In the genomic region with DNA sequence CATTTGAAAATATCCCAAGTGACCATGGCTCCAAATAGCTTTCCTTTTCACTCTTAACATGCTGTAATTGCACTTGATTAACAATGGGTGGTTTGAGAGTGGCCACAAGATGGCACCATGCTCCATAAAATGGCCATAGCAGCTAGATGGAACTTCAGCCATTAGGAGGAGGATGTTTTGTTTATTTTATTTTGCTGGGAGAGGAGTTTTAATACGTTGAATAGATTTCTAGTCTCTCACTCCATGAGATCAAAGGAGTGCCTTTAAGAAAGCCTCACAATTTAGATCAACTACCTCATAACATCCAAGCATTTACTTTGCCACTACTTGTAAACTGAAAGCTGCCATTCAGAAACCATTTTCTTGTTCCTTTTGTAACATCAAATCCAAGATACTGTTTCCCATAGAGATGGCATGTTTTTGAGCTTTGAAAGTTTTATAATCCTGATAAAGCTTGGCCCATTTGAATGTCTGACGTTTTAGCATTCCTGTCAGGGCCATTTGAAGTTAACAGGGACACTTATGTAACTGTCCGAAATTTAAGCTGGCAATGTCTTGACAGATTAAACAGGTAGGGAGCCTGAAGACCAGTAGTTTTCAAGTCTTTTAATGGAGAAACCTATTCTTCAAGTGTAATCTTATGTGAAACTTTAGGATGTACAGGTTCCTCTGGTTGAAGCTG, we compare ENCODE assay signal across 8 cellular contexts. TPM values are rescaled to one million over a fixed set of nuclear protein-coding genes. Genes with fewer than 3 reads are reported as not detected.
DNase-seq lines count a peak whose midpoint lies in the region; ATAC-seq and TF ChIP-seq lines count a peak whose summit lies in the region.

No MANE protein-coding gene starts in this region.

- H3K79me2 ChIP-seq in OCI-LY3 (ENCODE audit: low read length), result peaks cover 96% of the 10 kb centered on the region
- H3K79me2 ChIP-seq in neural progenitor cell (ENCODE audit: low read depth), result peaks cover 72% of the 10 kb centered on the region

- no peak overlapping the region for H2AK5ac ChIP-seq in IMR-90 (ENCODE audit: low read depth, low read length)

- H3K9ac ChIP-seq in IMR-90 (ENCODE audit: low read depth, low read length) (no peak overlapping the region; the same call in 1 of the 2 replicates), OCI-LY3 (ENCODE audit: low read length) (no peak overlapping the region), neural progenitor cell (no peak overlapping the region)

- no peak overlapping the region for H3K4me3 Mint-ChIP-seq in CD8-positive, alpha-beta T cell
- H3K4me3 Mint-ChIP-seq in neural progenitor cell (no peak overlapping the region), type B pancreatic cell (peak overlapping the region; percentile 59)

- H3K4me1 ChIP-seq in CD8-positive, alpha-beta T cell (ENCODE audit: insufficient read depth, low read length), result peaks cover 7% of the 10 kb centered on the region
- H3K4me1 ChIP-seq in IMR-90 (ENCODE audit: control insufficient read depth, insufficient read depth, low read length) (peaks cover 6% of the 10 kb centered on the region), OCI-LY3 (ENCODE audit: low read length) (peaks cover 35% of the 10 kb centered on the region), neural progenitor cell (peaks cover 13% of the 10 kb centered on the region)

- peak overlapping the region; percentile 7 for H2BK5ac ChIP-seq in IMR-90 (ENCODE audit: low read depth, low read length, poor library complexity, severe bottlenecking)

- H3K23ac ChIP-seq in IMR-90 (ENCODE audit: low read depth, low read length), result no peak overlapping the region

- H3K4me3 ChIP-seq in CD8-positive, alpha-beta T cell (ENCODE audit: low read depth, low read length), result no peak overlapping the region
- H3K4me3 ChIP-seq in IMR-90 (ENCODE audit: insufficient read depth, low read depth, low read length) (no peak overlapping the region), OCI-LY3 (ENCODE audit: low read length) (no peak overlapping the region), neural progenitor cell (no peak overlapping the region)

- in situ Hi-C loops in IMR-90 (cut with MboI; ENCODE audit: low sequenced_read_pairs), result loop anchor here (5.0 to 10.0 kb wide), 2 partner anchors 155 to 307 kb away; a partner anchor contains a TSS

- CTCF ChIA-PET in CD8-positive, alpha-beta T cell (lab: Charles Lee), result interaction anchor here (0.6 to 7.2 kb wide), 54 partner anchors 7 to 580 kb away, joined by 3 to 99 read pairs (median 5); a partner anchor contains a TSS
- CTCF ChIA-PET in IMR-90 (lab: Yijun Ruan, JAX), result interaction anchor here (0.6 to 3.6 kb wide), 19 partner anchors 10 to 310 kb away, joined by 3 to 27 read pairs (median 4); a partner anchor contains a TSS

- no peak overlapping the region for H3K4ac ChIP-seq in IMR-90 (ENCODE audit: low read depth, low read length)

- H3F3A ChIP-seq in neural progenitor cell (ENCODE audit: low read depth), result peaks cover 83% of the 10 kb centered on the region

- H3K27ac ChIP-seq in CD8-positive, alpha-beta T cell (ENCODE audit: low read depth, low read length), result no peak overlapping the region
- H3K27ac ChIP-seq in IMR-90 (ENCODE audit: insufficient read depth, low read length) (no peak overlapping the region), OCI-LY3 (ENCODE audit: low read length) (no peak overlapping the region), neural progenitor cell (no peak overlapping the region)

- no peaks in the 10 kb centered on the region for H3K27me3 ChIP-seq in CD8-positive, alpha-beta T cell (ENCODE audit: insufficient read depth, low read length)
- H3K27me3 ChIP-seq in IMR-90 (ENCODE audit: control insufficient read depth, insufficient read depth, low read length) (no peaks in the 10 kb centered on the region), OCI-LY3 (ENCODE audit: low read depth, low read length) (no peaks in the 10 kb centered on the region), neural progenitor cell (no peaks in the 10 kb centered on the region)

- peaks cover 6% of the 10 kb centered on the region for H4K20me1 ChIP-seq in IMR-90 (ENCODE audit: insufficient read depth, low read length)
- H4K20me1 ChIP-seq in OCI-LY3 (ENCODE audit: insufficient read depth, low read length), result peaks cover 14% of the 10 kb centered on the region; the same call in 1 of the 2 replicates
- H4K20me1 ChIP-seq in neural progenitor cell (ENCODE audit: low read depth), result peaks cover 22% of the 10 kb centered on the region

- H2BK15ac ChIP-seq in IMR-90 (ENCODE audit: low read depth, low read length), result no peak overlapping the region

- H2BK20ac ChIP-seq in IMR-90 (ENCODE audit: low read depth, low read length), result no peak overlapping the region

- peak; percentile 80 for TF ChIP-seq CTCF in CD8-positive, alpha-beta T cell (IDR thresholded peaks at IDR 0.05)
- TF ChIP-seq CTCF in IMR-90 (conservative IDR thresholded peaks at IDR 0.05; ENCODE audit: low read depth, low read length) (peak; percentile 96), OCI-LY3 (IDR thresholded peaks at IDR 0.05; ENCODE audit: low read depth, low read length) (peak; percentile 97), neural progenitor cell (IDR thresholded peaks at IDR 0.05) (peak; percentile 94), type B pancreatic cell (conservative IDR thresholded peaks at IDR 0.05) (peak; percentile 90)

- no peaks in the 10 kb centered on the region for H3K27me3 Mint-ChIP-seq in CD8-positive, alpha-beta T cell (ENCODE audit: low read depth)
- H3K27me3 Mint-ChIP-seq in neural progenitor cell (ENCODE audit: insufficient read depth, low read depth) (peaks cover 11% of the 10 kb centered on the region), type B pancreatic cell (no peaks in the 10 kb centered on the region)

- H4K5ac ChIP-seq in IMR-90 (ENCODE audit: low read depth, low read length), result no peak overlapping the region

- peaks cover 23% of the 10 kb centered on the region for H3K36me3 Mint-ChIP-seq in CD8-positive, alpha-beta T cell
- H3K36me3 Mint-ChIP-seq in neural progenitor cell (peaks cover 31% of the 10 kb centered on the region), type B pancreatic cell (peaks cover 7% of the 10 kb centered on the region)

- no peak overlapping the region for H4K91ac ChIP-seq in IMR-90 (ENCODE audit: insufficient read depth, low read depth, low read length)

- no peak overlapping the region for H3K18ac ChIP-seq in IMR-90 (ENCODE audit: low read depth, low read length)

- H2AFZ ChIP-seq in IMR-90 (replicated peaks; ENCODE audit: low read length, poor library complexity) (no peak overlapping the region), OCI-LY3 (ENCODE audit: low read depth, low read length) (no peak overlapping the region), neural progenitor cell (replicated peaks) (no peak overlapping the region)

- 40% methylated on average over 1 of the region's 3 CpGs; no CpG with 5 or more reads in 1 of the 2 experiments for WGBS in IMR-90 (ENCODE audit: extremely low coverage in 2 of 2, insufficient read length in 1 of 2), 2 experiments

- POLR2A ChIA-PET in CD8-positive, alpha-beta T cell (lab: Charles Lee), result interaction anchor here (0.7 to 2.3 kb wide), 7 partner anchors 18 to 285 kb away, joined by 3 to 12 read pairs (median 3); a partner anchor contains a TSS
- POLR2A ChIA-PET in IMR-90 (lab: Charles Lee; ENCODE audit: unreplicated experiment), result interaction anchor here (0.5 to 1.1 kb wide), 2 partner anchors 18 to 72 kb away, joined by 4 read pairs; no protein-coding TSS in a partner anchor

- peak; percentile 50 to 78 (median 74) for DNase-seq in CD8-positive, alpha-beta T cell
- DNase-seq in IMR-90, result peak; percentile 88
- DNase-seq in activated T-cell treated with anti-CD3 and anti-CD28 coated beads, Interleukin-2, amount 50 U/mL, for 48 hours, result peak; percentile 66 to 68
- peak; percentile 93 for DNase-seq in fibroblast of peridontal ligament (ENCODE audit: extremely low read depth)
- peak; percentile 78 for DNase-seq in neural progenitor cell (ENCODE audit: low spot score)
- DNase-seq in type B pancreatic cell (ENCODE audit: extremely low spot score, unreplicated experiment), result no peak

- ATAC-seq in CD8-positive, alpha-beta T cell, result peak; percentile 17
- ATAC-seq in IMR-90 (ENCODE audit: low read depth) (peak; percentile 58), GM19328 (IDR thresholded peaks at IDR 0.05; ENCODE audit: unreplicated experiment) (no peak)

- H3K9me1 ChIP-seq in IMR-90 (ENCODE audit: insufficient read depth, low read length), result peaks cover 7% of the 10 kb centered on the region

- no peaks in the 10 kb centered on the region for H3K9me3 Mint-ChIP-seq in CD8-positive, alpha-beta T cell
- H3K9me3 Mint-ChIP-seq in neural progenitor cell (no peaks in the 10 kb centered on the region), type B pancreatic cell (no peaks in the 10 kb centered on the region)

- H3K79me1 ChIP-seq in IMR-90 (ENCODE audit: low read depth in 1 of 2, low read length in 2 of 2), result peaks cover 21 to 55% of the 10 kb centered on the region in 2 experiments

- no peak overlapping the region for H2BK120ac ChIP-seq in IMR-90 (ENCODE audit: low read depth, low read length)

- H3K4me1 Mint-ChIP-seq in CD8-positive, alpha-beta T cell (ENCODE audit: low read depth), result peaks cover 15% of the 10 kb centered on the region
- H3K4me1 Mint-ChIP-seq in neural progenitor cell (peaks cover 23% of the 10 kb centered on the region), type B pancreatic cell (ENCODE audit: unreplicated experiment) (peaks cover 14% of the 10 kb centered on the region)

- H3K56ac ChIP-seq in IMR-90 (ENCODE audit: extremely low read depth, insufficient read depth, low read length), result no peak overlapping the region

- BruUV-seq in IMR-90 (replicated peaks; lab: Mats Ljungman, UMichigan), result no TSS peak

- no peak overlapping the region for H4K8ac ChIP-seq in IMR-90 (ENCODE audit: low read depth in 2 of 2, low read length in 2 of 2)

- TF ChIP-seq POLR2A in IMR-90 (IDR thresholded peaks at IDR 0.05; ENCODE audit: low read depth, low read length), result no peak

- H3K14ac ChIP-seq in IMR-90 (replicated peaks; ENCODE audit: low read depth, low read length), result no peak overlapping the region

- intact Hi-C loops in CD8-positive, alpha-beta T cell (cut with DNase I, micrococcal nuclease), result loop anchor here (1.0 to 10.0 kb wide), 16 partner anchors 18 to 581 kb away; a partner anchor contains a TSS
- intact Hi-C loops in IMR-90 (cut with micrococcal nuclease), result loop anchor here (1.0 to 2.0 kb wide), 8 partner anchors 29 to 581 kb away; a partner anchor contains a TSS

- no peak overlapping the region for H3K27ac Mint-ChIP-seq in CD8-positive, alpha-beta T cell
- H3K27ac Mint-ChIP-seq in neural progenitor cell (peak overlapping the region; percentile 38), type B pancreatic cell (peak overlapping the region; percentile 90)

- H3K9me3 ChIP-seq in CD8-positive, alpha-beta T cell (ENCODE audit: low read length), result no peaks in the 10 kb centered on the region
- no peaks in the 10 kb centered on the region for H3K9me3 ChIP-seq in IMR-90 (ENCODE audit: control insufficient read depth, insufficient read depth, low read length)
- no peaks in the 10 kb centered on the region for H3K9me3 ChIP-seq in OCI-LY3 (ENCODE audit: insufficient read depth, low read length)
- no peaks in the 10 kb centered on the region for H3K9me3 ChIP-seq in neural progenitor cell (ENCODE audit: low read depth)

- H3K4me2 ChIP-seq in IMR-90 (ENCODE audit: low read depth, low read length), result peak overlapping the region; percentile 39; the same call in 1 of the 2 replicates
- H3K4me2 ChIP-seq in OCI-LY3 (ENCODE audit: low read length), result no peak overlapping the region
- H3K4me2 ChIP-seq in neural progenitor cell, result no peak overlapping the region

- no peak overlapping the region for H2AK9ac ChIP-seq in IMR-90 (replicated peaks; ENCODE audit: low read depth, low read length, poor library complexity)

- dilution Hi-C loops in IMR-90 (cut with HindIII; ENCODE audit: low sequenced_read_pairs, unreplicated experiment), result no loop called here

- TF ChIP-seq RAD21 in IMR-90 (IDR thresholded peaks at IDR 0.05; ENCODE audit: low read length), result peak; percentile 94

- no peaks in the 10 kb centered on the region for H3K36me3 ChIP-seq in CD8-positive, alpha-beta T cell (ENCODE audit: insufficient read depth, low read length)
- H3K36me3 ChIP-seq in IMR-90 (ENCODE audit: control insufficient read depth, insufficient read depth, low read length), result peaks cover 11% of the 10 kb centered on the region
- H3K36me3 ChIP-seq in OCI-LY3 (replicated peaks; ENCODE audit: low read depth, low read length), result peaks cover 62% of the 10 kb centered on the region
- H3K36me3 ChIP-seq in neural progenitor cell, result no peaks in the 10 kb centered on the region

RNA-seq across cellular contexts. Expression of a gene that starts 4.7 kb away (rescaled TPM):
- 10 to 100 TPM; 12.9 to 15.2 TPM for total RNA-seq in CD8-positive, alpha-beta T cell
- 41.9 and 43.9 TPM in 2 replicates for total RNA-seq in IMR-90 (2012; rRNA removed)
- polyA plus RNA-seq in IMR-90 (2012; rRNA removed), result 21.3 and 23.0 TPM in 2 replicates
- polyA plus RNA-seq in IMR-90 (2012; cell fraction: cytosol; rRNA removed), result 15.5 and 18.0 TPM in 2 replicates
- polyA plus RNA-seq in IMR-90 (2012; cell fraction: nucleus; rRNA removed; ENCODE audit: low replicate concordance), result 6.4 and 7.0 TPM in 2 replicates
- total RNA-seq in neural progenitor cell (ENCODE audit: low replicate concordance), result 51.8 and 68.9 TPM in 2 replicates
- 27.7 and 44.6 TPM in 2 replicates for total RNA-seq in type B pancreatic cell (ENCODE audit: low replicate concordance)

RNA-seq across cellular contexts. Expression of a gene that starts 5.0 kb away (rescaled TPM):
- total RNA-seq in CD8-positive, alpha-beta T cell, result 10 to 100 TPM; 48.1 to 53.9 TPM
- total RNA-seq in IMR-90 (2012; rRNA removed), result 70.0 and 107 TPM in 2 replicates
- polyA plus RNA-seq in IMR-90 (2012; rRNA removed), result 280 and 290 TPM in 2 replicates
- 196 and 200 TPM in 2 replicates for polyA plus RNA-seq in IMR-90 (2012; cell fraction: cytosol; rRNA removed)
- 40.4 and 104 TPM in 2 replicates for polyA plus RNA-seq in IMR-90 (2012; cell fraction: nucleus; rRNA removed; ENCODE audit: low replicate concordance)
- total RNA-seq in neural progenitor cell (ENCODE audit: low replicate concordance), result 71.4 and 98.9 TPM in 2 replicates
- total RNA-seq in type B pancreatic cell (ENCODE audit: low replicate concordance), result 158 and 162 TPM in 2 replicates

RNA-seq across cellular contexts. Expression of a gene that starts 19.4 kb away (rescaled TPM):
- 1 to 10 TPM; 3.1 TPM for total RNA-seq in CD8-positive, alpha-beta T cell
- 16.3 and 16.9 TPM in 2 replicates for total RNA-seq in IMR-90 (2012; rRNA removed)
- 17.6 and 18.4 TPM in 2 replicates for polyA plus RNA-seq in IMR-90 (2012; rRNA removed)
- 15.8 and 19.2 TPM in 2 replicates for polyA plus RNA-seq in IMR-90 (2012; cell fraction: cytosol; rRNA removed)
- 29.9 and 31.1 TPM in 2 replicates for polyA plus RNA-seq in IMR-90 (2012; cell fraction: nucleus; rRNA removed; ENCODE audit: low replicate concordance)
- 163 and 184 TPM in 2 replicates for total RNA-seq in neural progenitor cell (ENCODE audit: low replicate concordance)
- 34.2 and 90.0 TPM in 2 replicates for total RNA-seq in type B pancreatic cell (ENCODE audit: low replicate concordance)

RNA-seq across cellular contexts. Expression of a gene that starts 30.7 kb away (rescaled TPM):
- total RNA-seq in CD8-positive, alpha-beta T cell, result under 1 TPM; 0.31 to 0.52 TPM
- total RNA-seq in IMR-90 (2012; rRNA removed) (31.9 and 33.3 TPM in 2 replicates), neural progenitor cell (ENCODE audit: low replicate concordance) (233 and 407 TPM in 2 replicates), type B pancreatic cell (ENCODE audit: low replicate concordance) (127 and 205 TPM in 2 replicates)
- 88.4 and 98.4 TPM in 2 replicates for polyA plus RNA-seq in IMR-90 (2012; rRNA removed)
- 45.4 and 87.9 TPM in 2 replicates for polyA plus RNA-seq in IMR-90 (2012; cell fraction: cytosol; rRNA removed)
- polyA plus RNA-seq in IMR-90 (2012; cell fraction: nucleus; rRNA removed; ENCODE audit: low replicate concordance), result 69.4 and 94.9 TPM in 2 replicates

RNA-seq across cellular contexts. Expression of a gene that starts 45.0 kb away (rescaled TPM):
- under 1 TPM; 0.62 to 0.67 TPM for total RNA-seq in CD8-positive, alpha-beta T cell
- total RNA-seq in IMR-90 (2012; rRNA removed), result 1.6 and 1.7 TPM in 2 replicates
- 10.6 and 10.7 TPM in 2 replicates for polyA plus RNA-seq in IMR-90 (2012; rRNA removed)
- 6.1 and 9.3 TPM in 2 replicates for polyA plus RNA-seq in IMR-90 (2012; cell fraction: cytosol; rRNA removed)
- polyA plus RNA-seq in IMR-90 (2012; cell fraction: nucleus; rRNA removed; ENCODE audit: low replicate concordance), result 31.2 and 47.2 TPM in 2 replicates
- 1.9 and 5.8 TPM in 2 replicates for total RNA-seq in neural progenitor cell (ENCODE audit: low replicate concordance)
- 29.6 and 62.1 TPM in 2 replicates for total RNA-seq in type B pancreatic cell (ENCODE audit: low replicate concordance)
